In the genomic region with DNA sequence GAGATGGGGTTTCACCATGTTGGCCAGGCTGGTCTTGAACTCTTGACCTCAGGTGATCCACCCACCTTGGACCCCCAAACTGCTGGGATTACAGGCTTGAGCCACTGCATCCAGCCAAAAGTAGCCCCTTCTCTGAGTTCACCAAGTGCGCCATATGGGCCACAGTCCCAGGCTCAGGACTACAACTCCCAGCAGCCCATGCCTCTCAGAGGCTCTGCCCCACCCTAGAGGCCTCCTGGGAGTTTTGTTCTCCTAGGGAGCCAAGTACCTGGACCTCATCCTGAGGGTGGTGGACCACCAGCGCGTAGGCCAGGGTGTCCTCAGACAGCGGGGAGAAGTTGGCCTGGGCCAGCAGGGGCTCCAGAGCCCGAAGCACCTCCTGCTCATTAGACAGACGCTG, we compare ENCODE assay signal across 1 cellular context.
TF ChIP-seq lines count a peak whose summit lies in the region.

No MANE protein-coding gene starts in this region.

TF ChIP-seq in SK-N-SH treated with all-trans-retinoic acid at 6 μM for 48 hours, 23 proteins besides CTCF, POLR2A, EP300 and RAD21:
- TF ChIP-seq CREB5 (CRISPR knock-in tag; IDR thresholded peaks at IDR 0.05; ENCODE audit: low read depth) (no peak), SNAI2 (CRISPR knock-in tag; IDR thresholded peaks at IDR 0.05) (no peak), ZC3H10 (CRISPR knock-in tag; IDR thresholded peaks at IDR 0.05) (no peak), TCF4 (CRISPR knock-in tag; IDR thresholded peaks at IDR 0.05; ENCODE audit: borderline replicate concordance) (no peak), OSR1 (CRISPR knock-in tag; IDR thresholded peaks at IDR 0.05) (no peak), TSHZ2 (CRISPR knock-in tag; IDR thresholded peaks at IDR 0.05) (no peak), ZFP3 (CRISPR knock-in tag; IDR thresholded peaks at IDR 0.05) (no peak), GLIS3 (CRISPR knock-in tag; IDR thresholded peaks at IDR 0.05) (no peak), TOX (CRISPR knock-in tag; IDR thresholded peaks at IDR 0.05; ENCODE audit: borderline replicate concordance) (no peak), PPARA (CRISPR knock-in tag; IDR thresholded peaks at IDR 0.05; ENCODE audit: borderline replicate concordance) (no peak)
